ENCODE assay signal across 8 cellular contexts in genomic region chrX:131778269-131779218, GRCh38.
DNase-seq lines count a peak whose midpoint lies in the region; ATAC-seq and TF ChIP-seq lines count a peak whose summit lies in the region.

No MANE protein-coding gene starts in this region.

- no peaks in the 10 kb centered on the region for H3K9me3 Mint-ChIP-seq in CD4-positive, CD25-positive, alpha-beta regulatory T cell
- no peaks in the 10 kb centered on the region for H3K9me3 Mint-ChIP-seq in activated T-helper 2 cell treated with anti-CD3 and anti-CD28 coated beads, Interferon-gamma antibody, Interleukin-2, Interleukin-4, amounts not matched to agents 10 μg/mL and 5 μg/mL and 100 μg/mL, durations not matched to agents 14 hours and 24 hours and 36 hours

- intact Hi-C loops in mucosa of descending colon (cut with DNase I, micrococcal nuclease), result no loop called here
- intact Hi-C loops in activated T-helper 2 cell treated with anti-CD3 and anti-CD28 coated beads, Interferon-gamma antibody, Interleukin-2, Interleukin-4, amounts not matched to agents 10 μg/mL and 5 μg/mL and 100 μg/mL, durations not matched to agents 14 hours and 24 hours and 36 hours (cut with micrococcal nuclease), result no loop called here

- peaks cover 0 to 18% (median 0%) of the 10 kb centered on the region in 4 donors for H3K4me1 Mint-ChIP-seq in CD4-positive, CD25-positive, alpha-beta regulatory T cell
- no peaks in the 10 kb centered on the region for H3K4me1 Mint-ChIP-seq in activated T-helper 2 cell treated with anti-CD3 and anti-CD28 coated beads, Interferon-gamma antibody, Interleukin-2, Interleukin-4, amounts not matched to agents 10 μg/mL and 5 μg/mL and 100 μg/mL, durations not matched to agents 14 hours and 24 hours and 36 hours (ENCODE audit: low read depth)

- H3K9me3 ChIP-seq in CD4-positive, CD25-positive, alpha-beta regulatory T cell (ENCODE audit: control insufficient read depth in 2 of 2, low read length in 2 of 2), result no peaks in the 10 kb centered on the region
- no peaks in the 10 kb centered on the region for H3K9me3 ChIP-seq in mucosa of descending colon

- peak in 2 of 3 donors; percentile 83 to 87 for DNase-seq in CD4-positive, CD25-positive, alpha-beta regulatory T cell
- DNase-seq in HEK293T (ENCODE audit: extremely low spot score), result peak; percentile 62
- no peak for DNase-seq in mucosa of descending colon
- no peak for DNase-seq in SKM-1 (lab: John Stamatoyannopoulos, UW; ENCODE audit: unreplicated experiment)
- no peak for DNase-seq in NCI-H2171 (lab: John Stamatoyannopoulos, UW)
- DNase-seq in activated T-helper 2 cell treated with anti-CD3 and anti-CD28 coated beads, Interferon-gamma antibody, Interleukin-2, Interleukin-4, amounts not matched to agents 10 μg/mL and 5 μg/mL and 100 μg/mL, durations not matched to agents 14 hours and 24 hours and 36 hours (ENCODE audit: low spot score), result no peak

- H3K27ac ChIP-seq in CD4-positive, CD25-positive, alpha-beta regulatory T cell (ENCODE audit: insufficient read depth, low read length, poor library complexity, severe bottlenecking), result no peak overlapping the region
- peak overlapping the region; percentile 35; the same call in 1 of the 2 replicates for H3K27ac ChIP-seq in VCaP

- H3K4me3 Mint-ChIP-seq in CD4-positive, CD25-positive, alpha-beta regulatory T cell, result peak overlapping the region in 3 of 4 donors; percentile 87 to 95 (median 91)
- H3K4me3 Mint-ChIP-seq in activated T-helper 2 cell treated with anti-CD3 and anti-CD28 coated beads, Interferon-gamma antibody, Interleukin-2, Interleukin-4, amounts not matched to agents 10 μg/mL and 5 μg/mL and 100 μg/mL, durations not matched to agents 14 hours and 24 hours and 36 hours (ENCODE audit: low read depth), result no peak overlapping the region

- no peak for ATAC-seq in CD4-positive, CD25-positive, alpha-beta regulatory T cell (ENCODE audit: low read depth in 2 of 2)
- peak; percentile 91 for ATAC-seq in mucosa of descending colon
- ATAC-seq in GM19455 (IDR thresholded peaks at IDR 0.05; ENCODE audit: unreplicated experiment), result no peak

- no peaks in the 10 kb centered on the region for H3K36me3 ChIP-seq in CD4-positive, CD25-positive, alpha-beta regulatory T cell (ENCODE audit: control insufficient read depth, insufficient read depth, low read length)
- H3K36me3 ChIP-seq in mucosa of descending colon (ENCODE audit: low read depth), result no peaks in the 10 kb centered on the region

- POLR2A ChIA-PET in HEK293T (lab: Yijun Ruan, JAX), result no interaction called here

- H3K27me3 ChIP-seq in CD4-positive, CD25-positive, alpha-beta regulatory T cell (ENCODE audit: control insufficient read depth, insufficient read depth, low read length), result no peaks in the 10 kb centered on the region

- CTCF ChIA-PET in HEK293T (lab: Yijun Ruan, JAX), result interaction anchor here (0.9 kb wide), 1 partner anchor 16 kb away, joined by 3 read pairs; no protein-coding TSS in a partner anchor

- H3K27ac Mint-ChIP-seq in CD4-positive, CD25-positive, alpha-beta regulatory T cell, result peak overlapping the region in 2 of 3 donors; percentile 76 to 89
- no peak overlapping the region for H3K27ac Mint-ChIP-seq in activated T-helper 2 cell treated with anti-CD3 and anti-CD28 coated beads, Interferon-gamma antibody, Interleukin-2, Interleukin-4, amounts not matched to agents 10 μg/mL and 5 μg/mL and 100 μg/mL, durations not matched to agents 14 hours and 24 hours and 36 hours

- H3K36me3 Mint-ChIP-seq in CD4-positive, CD25-positive, alpha-beta regulatory T cell, result no peaks in the 10 kb centered on the region
- peaks cover 25% of the 10 kb centered on the region for H3K36me3 Mint-ChIP-seq in activated T-helper 2 cell treated with anti-CD3 and anti-CD28 coated beads, Interferon-gamma antibody, Interleukin-2, Interleukin-4, amounts not matched to agents 10 μg/mL and 5 μg/mL and 100 μg/mL, durations not matched to agents 14 hours and 24 hours and 36 hours (ENCODE audit: low read depth)

- H3K27me3 Mint-ChIP-seq in CD4-positive, CD25-positive, alpha-beta regulatory T cell, result no peaks in the 10 kb centered on the region
- no peaks in the 10 kb centered on the region for H3K27me3 Mint-ChIP-seq in activated T-helper 2 cell treated with anti-CD3 and anti-CD28 coated beads, Interferon-gamma antibody, Interleukin-2, Interleukin-4, amounts not matched to agents 10 μg/mL and 5 μg/mL and 100 μg/mL, durations not matched to agents 14 hours and 24 hours and 36 hours (ENCODE audit: low read depth)

- peaks cover 3% of the 10 kb centered on the region for H3K4me1 ChIP-seq in CD4-positive, CD25-positive, alpha-beta regulatory T cell (ENCODE audit: control insufficient read depth, insufficient read depth, low read length, poor library complexity, severe bottlenecking)
- no peaks in the 10 kb centered on the region for H3K4me1 ChIP-seq in mucosa of descending colon (ENCODE audit: low read depth)

- peak; percentile 50 for TF ChIP-seq CTCF in VCaP (conservative IDR thresholded peaks at IDR 0.05)
- no peak for TF ChIP-seq CTCF in mucosa of descending colon (IDR thresholded peaks at IDR 0.05)

- H3K4me3 ChIP-seq in CD4-positive, CD25-positive, alpha-beta regulatory T cell (ENCODE audit: low read depth, low read length), result peak overlapping the region; percentile 48
- no peak overlapping the region for H3K4me3 ChIP-seq in mucosa of descending colon

TF ChIP-seq in HEK293T, 16 proteins besides CTCF, POLR2A, EP300 and RAD21:
- TF ChIP-seq CTBP1 (IDR thresholded peaks at IDR 0.05; ENCODE audit: borderline replicate concordance) (no peak), PKNOX1 (IDR thresholded peaks at IDR 0.05) (no peak), ARNT (IDR thresholded peaks at IDR 0.05) (no peak), SUZ12 (IDR thresholded peaks at IDR 0.05) (no peak), TARDBP (IDR thresholded peaks at IDR 0.05) (no peak), ZNF384 (IDR thresholded peaks at IDR 0.05) (peak; percentile 100), ELF4 (IDR thresholded peaks at IDR 0.05) (peak; percentile 34; the same call in 1 of the 2 replicates), L3MBTL2 (conservative IDR thresholded peaks at IDR 0.05) (no peak), HDGF (IDR thresholded peaks at IDR 0.05; ENCODE audit: borderline replicate concordance) (no peak), NFRKB (IDR thresholded peaks at IDR 0.05) (no peak), FOXK2 (IDR thresholded peaks at IDR 0.05) (no peak), FOXA1 (IDR thresholded peaks at IDR 0.05) (no peak), FOXM1 (IDR thresholded peaks at IDR 0.05; ENCODE audit: borderline replicate concordance) (no peak; the same call in 1 of the 2 replicates)

Comparison
In these comparisons a context has a peak if more than half of its experiments do, and no peak if none do; other contexts are left out.
1. DNase-seq: peak in CD4-positive, CD25-positive, alpha-beta regulatory T cell (2 of 3) and HEK293T (single experiment); none in mucosa of descending colon (0 of 3), SKM-1 (single experiment), NCI-H2171 (single experiment) and activated T-helper 2 cell treated with anti-CD3 and anti-CD28 coated beads, Interferon-gamma antibody, Interleukin-2, Interleukin-4, amounts not matched to agents 10 μg/mL and 5 μg/mL and 100 μg/mL, durations not matched to agents 14 hours and 24 hours and 36 hours (single experiment).